In the genomic region with DNA sequence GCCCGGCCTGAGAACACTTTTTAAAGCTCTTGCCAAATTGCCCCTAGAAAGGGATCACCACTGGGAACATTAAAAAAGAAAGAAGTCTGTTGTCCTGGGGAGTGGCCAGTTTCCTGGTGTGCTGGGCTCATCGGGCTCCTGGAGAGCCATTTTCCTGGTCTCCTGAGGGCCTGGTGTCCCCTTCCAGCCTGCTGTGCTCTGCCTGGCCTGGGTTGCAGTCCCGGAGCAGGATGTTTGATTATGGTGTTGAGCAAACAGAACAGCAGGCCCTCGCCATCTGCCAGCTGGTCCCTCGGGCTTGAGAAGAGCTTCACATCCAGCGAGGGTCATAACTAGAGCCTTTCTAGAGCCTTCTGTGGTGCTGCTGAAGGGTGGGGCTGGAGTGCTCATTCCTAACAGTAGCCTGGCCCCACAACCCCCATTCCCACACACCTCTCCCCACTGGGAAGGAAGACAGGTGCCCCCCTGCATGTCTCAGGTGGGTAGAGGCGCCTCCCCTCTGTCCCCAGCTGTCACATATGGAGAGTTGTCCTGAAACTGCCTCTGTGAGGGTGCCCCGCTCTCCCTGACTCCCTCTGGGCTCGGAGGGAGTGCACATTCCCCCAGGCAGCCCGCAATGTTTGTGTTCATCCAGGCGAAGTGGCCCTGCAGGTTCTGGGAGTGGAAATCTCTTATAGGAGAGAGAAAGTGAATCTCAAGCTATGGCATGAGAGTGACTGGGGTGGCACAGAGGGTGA, we compare ENCODE assay signal across 9 cellular contexts.
DNase-seq lines count a peak whose midpoint lies in the region; ATAC-seq and TF ChIP-seq lines count a peak whose summit lies in the region.
"Had no signal": no experiment of that assay in that cellular context is flagged by ENCODE, and none has a peak within 500 bp of the region (broad histone marks: within the 10 kb centered on the region; RNA-seq: fewer than 3 reads in every experiment).

No MANE protein-coding gene starts in this region.

- H3K9me3 ChIP-seq in esophagus squamous epithelium: no peaks in the 10 kb centered on the region
- H3K9me3 ChIP-seq in stomach: no peaks in the 10 kb centered on the region
- no peaks in the 10 kb centered on the region for H3K9me3 ChIP-seq in left ventricle myocardium inferior (replicated peaks)

- H3K36me3 ChIP-seq in esophagus squamous epithelium: no peaks in the 10 kb centered on the region
- no peaks in the 10 kb centered on the region for H3K36me3 ChIP-seq in stomach
- H3K36me3 ChIP-seq in left ventricle myocardium inferior: no peaks in the 10 kb centered on the region

- 26 to 47% methylated on average over 4 to 7 of the region's 11 CpGs for WGBS in esophagus squamous epithelium, 2 donors
- 27 to 57% (median 43%) methylated on average over 9 to 11 of the region's 11 CpGs for WGBS in stomach, 5 donors

- intact Hi-C loops in esophagus squamous epithelium (cut with DNase I): no loop called here
- intact Hi-C loops in stomach (cut with DNase I; ENCODE audit: low total_unique reads): no loop called here
- intact Hi-C loops in Right ventricle myocardium inferior (cut with DNase I): no loop called here
- intact Hi-C loops in left ventricle myocardium inferior (cut with micrococcal nuclease): no loop called here

- TF ChIP-seq POLR2A in esophagus squamous epithelium (IDR thresholded peaks at IDR 0.05) (no peak), stomach (IDR thresholded peaks at IDR 0.05) (no peak)

- TF ChIP-seq CTCF in esophagus squamous epithelium (IDR thresholded peaks at IDR 0.05) (no peak), stomach (IDR thresholded peaks at IDR 0.05) (no peak), left ventricle myocardium inferior (IDR thresholded peaks at IDR 0.05; ENCODE audit: borderline replicate concordance) (no peak)

- ATAC-seq in Right ventricle myocardium inferior: no peak

- no peaks in the 10 kb centered on the region for H3K27me3 ChIP-seq in esophagus squamous epithelium
- no peaks in the 10 kb centered on the region for H3K27me3 ChIP-seq in stomach
- no peaks in the 10 kb centered on the region for H3K27me3 ChIP-seq in left ventricle myocardium inferior (ENCODE audit: low read depth)

- H3K4me3 ChIP-seq in esophagus squamous epithelium (no peak overlapping the region), stomach (no peak overlapping the region), left ventricle myocardium inferior (no peak overlapping the region)

- peak; percentile 43 for DNase-seq in SIG-M5 treated with dmso at 0.1 percent for 504 hours (lab: John Stamatoyannopoulos, UW; ENCODE audit: unreplicated experiment)
- DNase-seq in SIG-M5 (lab: John Stamatoyannopoulos, UW): no peak
- DNase-seq in NCI-H510A treated with DMSO at 0.1 percent for 48 hours (lab: John Stamatoyannopoulos, UW): peak; percentile 96
- no peak for DNase-seq in esophagus squamous epithelium (lab: John Stamatoyannopoulos, UW)
- peak; percentile 86 for DNase-seq in stomach
- DNase-seq in Right ventricle myocardium inferior (ENCODE audit: missing footprints): no peak
- no peak for DNase-seq in ACHN
- DNase-seq in left ventricle myocardium inferior: no peak
- DNase-seq: stimulated activated CD4-positive, alpha-beta T cell treated with anti-CD3 and anti-CD28 coated beads, Interleukin-12 subunit alpha, Interleukin-12 subunit beta, amount 100 ng/mL, for 4 hours had no signal

- peak overlapping the region; percentile 60 to 66 (median 64) for H3K27ac ChIP-seq in esophagus squamous epithelium
- peak overlapping the region; percentile 64 to 91 (median 75) for H3K27ac ChIP-seq in stomach
- no peak overlapping the region for H3K27ac ChIP-seq in left ventricle myocardium inferior (replicated peaks)

- in situ Hi-C loops in ACHN (cut with HindIII; ENCODE audit: low pct_ligation_motif_present, low pct_unique_long_range_greater_than_20kb, low sequenced_read_pairs): no loop called here

- peaks cover 0 to 17% (median 0%) of the 10 kb centered on the region in 3 donors for H3K4me1 ChIP-seq in esophagus squamous epithelium
- H3K4me1 ChIP-seq in stomach: peaks cover 17 to 45% (median 39%) of the 10 kb centered on the region in 4 donors
- H3K4me1 ChIP-seq in left ventricle myocardium inferior: peaks cover 4% of the 10 kb centered on the region

- TF ChIP-seq EP300 in stomach (IDR thresholded peaks at IDR 0.05): no peak

Comparison
In these comparisons a context has a peak if more than half of its experiments do, and no peak if none do; other contexts are left out.
1. DNase-seq: peak in SIG-M5 treated with dmso at 0.1 percent for 504 hours (single experiment), NCI-H510A treated with DMSO at 0.1 percent for 48 hours (single experiment) and stomach (single experiment); none in SIG-M5 (single experiment), esophagus squamous epithelium (single experiment), Right ventricle myocardium inferior (single experiment), ACHN (single experiment) and left ventricle myocardium inferior (single experiment).